Comparison of ENCODE assay signal across 8 cellular contexts in the genomic region with DNA sequence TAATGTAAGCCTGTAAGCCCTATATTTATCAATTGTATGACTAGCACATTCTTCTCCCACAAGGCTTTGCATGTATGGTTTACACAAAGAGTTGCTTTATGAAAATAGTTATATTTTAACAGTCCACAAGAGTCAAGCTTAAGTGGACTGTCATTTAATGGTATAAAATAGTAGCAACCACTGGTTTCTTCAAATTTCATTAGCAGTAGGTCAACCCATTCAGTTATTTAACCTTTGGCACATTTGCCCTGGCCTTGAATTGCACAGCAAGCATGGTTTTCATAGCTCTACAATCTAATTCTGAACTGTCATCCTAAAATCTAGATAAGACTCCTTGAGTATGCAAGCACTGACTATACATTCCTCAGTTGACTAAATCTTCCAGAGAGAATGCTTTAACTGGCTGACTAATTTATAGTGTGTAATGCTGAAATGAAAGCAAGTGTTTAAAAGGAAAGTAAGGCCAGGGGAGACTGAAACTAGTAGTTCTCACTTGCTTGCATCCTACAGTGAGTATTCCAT. TPM values are rescaled to one million over a fixed set of nuclear protein-coding genes. Genes with fewer than 3 reads are reported as not detected.
DNase-seq lines count a peak whose midpoint lies in the region; ATAC-seq and TF ChIP-seq lines count a peak whose summit lies in the region.

No MANE protein-coding gene starts in this region.

- H3K4me1 ChIP-seq in mammary epithelial cell (ENCODE audit: insufficient read depth, low read length) (peaks cover 11% of the 10 kb centered on the region), rectal smooth muscle tissue (ENCODE audit: control insufficient read depth, insufficient read depth, low read length) (peaks cover 12% of the 10 kb centered on the region), neuronal stem cell (ENCODE audit: control insufficient read depth in 2 of 2, insufficient read depth in 1 of 2, low read depth in 1 of 2, low read length in 2 of 2) (peaks cover 5 to 18% of the 10 kb centered on the region in 2 donors)

- H3K9me3 ChIP-seq in mammary epithelial cell (replicated peaks; ENCODE audit: insufficient read depth, low read length) (no peaks in the 10 kb centered on the region), neuronal stem cell (replicated peaks in 1 of 2; ENCODE audit: control insufficient read depth in 2 of 2, insufficient read depth in 1 of 2, low read depth in 1 of 2, low read length in 2 of 2) (peaks cover 0 to 7% of the 10 kb centered on the region in 2 donors)

- no TSS peak for BruUV-seq in mammary epithelial cell (replicated peaks; lab: Mats Ljungman, UMichigan)
- BruUV-seq in MCF 10A (replicated peaks; lab: Mats Ljungman, UMichigan), result no TSS peak

- no peak overlapping the region for H2AK5ac ChIP-seq in neuronal stem cell (ENCODE audit: low read depth, low read length)

- no peaks in the 10 kb centered on the region for H4K20me1 ChIP-seq in mammary epithelial cell (ENCODE audit: insufficient read depth, low read length)

- DNase-seq in mammary epithelial cell, result peak; percentile 56
- DNase-seq in MCF 10A (ENCODE audit: unreplicated experiment), result no peak
- no peak for DNase-seq in activated naive CD8-positive, alpha-beta T cell treated with anti-CD3 and anti-CD28 coated beads, Interleukin-2, amount 50 U/mL, for 24 hours
- DNase-seq in NCI-H510A treated with DMSO at 0.1 percent for 48 hours (lab: John Stamatoyannopoulos, UW), result no peak
- no peak for DNase-seq in neuronal stem cell (ENCODE audit: low spot score)
- DNase-seq in activated effector memory CD4-positive, alpha-beta T cell treated with Interleukin-2 at 50 U/mL for 16 hours, result no peak

- no peaks in the 10 kb centered on the region for H3K9me3 Mint-ChIP-seq in MCF 10A (ENCODE audit: unreplicated experiment)
- H3K9me3 Mint-ChIP-seq in activated naive CD8-positive, alpha-beta T cell treated with anti-CD3 and anti-CD28 coated beads, Interleukin-2, amount 50 U/mL, for 24 hours, result no peaks in the 10 kb centered on the region

- no peak overlapping the region for H2BK12ac ChIP-seq in neuronal stem cell (ENCODE audit: low read length)

- peak; percentile 55 for ATAC-seq in HG03064 (IDR thresholded peaks at IDR 0.05; ENCODE audit: low read depth, unreplicated experiment)
- peak; percentile 70 for ATAC-seq in activated naive CD8-positive, alpha-beta T cell treated with anti-CD3 and anti-CD28 coated beads, Interleukin-2, amount 50 U/mL, for 24 hours

- H3K9ac ChIP-seq in mammary epithelial cell (ENCODE audit: insufficient read depth, low read length), result no peak overlapping the region
- no peak overlapping the region for H3K9ac ChIP-seq in rectal smooth muscle tissue (ENCODE audit: low read length)
- no peak overlapping the region for H3K9ac ChIP-seq in neuronal stem cell (ENCODE audit: low read depth, low read length, poor library complexity)

- H3K4ac ChIP-seq in neuronal stem cell (ENCODE audit: low read length), result no peak overlapping the region

- TF ChIP-seq CTCF in mammary epithelial cell (conservative IDR thresholded peaks at IDR 0.05 in 1 of 2, IDR thresholded peaks at IDR 0.05 in 1 of 2; ENCODE audit: extremely low read depth in 1 of 2, insufficient read depth in 1 of 2, low read depth in 1 of 2, low read length in 2 of 2) (no peak), MCF 10A (IDR thresholded peaks at IDR 0.05; ENCODE audit: unreplicated experiment) (no peak)

- H3K4me1 Mint-ChIP-seq in MCF 10A (ENCODE audit: insufficient read depth, unreplicated experiment), result peaks cover 8% of the 10 kb centered on the region
- H3K4me1 Mint-ChIP-seq in activated naive CD8-positive, alpha-beta T cell treated with anti-CD3 and anti-CD28 coated beads, Interleukin-2, amount 50 U/mL, for 24 hours, result peaks cover 50% of the 10 kb centered on the region

- H3K79me2 ChIP-seq in mammary epithelial cell (ENCODE audit: insufficient read depth, low read length), result no peaks in the 10 kb centered on the region

- H3K18ac ChIP-seq in neuronal stem cell (ENCODE audit: low read length), result no peak overlapping the region

- intact Hi-C loops in mammary epithelial cell (cut with micrococcal nuclease), result no loop called here
- intact Hi-C loops in MCF 10A (cut with micrococcal nuclease), result no loop called here

- H3K4me2 ChIP-seq in mammary epithelial cell (ENCODE audit: insufficient read depth, low read depth, low read length), result no peak overlapping the region
- no peak overlapping the region for H3K4me2 ChIP-seq in neuronal stem cell (ENCODE audit: insufficient read depth, low read length, poor library complexity, severe bottlenecking)

- H3K27me3 ChIP-seq in mammary epithelial cell (ENCODE audit: insufficient read depth, low read length) (no peaks in the 10 kb centered on the region), rectal smooth muscle tissue (ENCODE audit: control insufficient read depth, insufficient read depth, low read length) (no peaks in the 10 kb centered on the region), neuronal stem cell (ENCODE audit: control insufficient read depth in 3 of 3, insufficient read depth in 3 of 3, low read depth in 1 of 3, low read length in 3 of 3) (peaks cover 3 to 40% (median 9%) of the 10 kb centered on the region in 3 experiments)

- H4K8ac ChIP-seq in neuronal stem cell (ENCODE audit: low read depth, low read length), result no peak overlapping the region

- no peak overlapping the region for H3K27ac Mint-ChIP-seq in MCF 10A (ENCODE audit: low read depth, unreplicated experiment)
- peak overlapping the region; percentile 83 for H3K27ac Mint-ChIP-seq in activated naive CD8-positive, alpha-beta T cell treated with anti-CD3 and anti-CD28 coated beads, Interleukin-2, amount 50 U/mL, for 24 hours

- in situ Hi-C loops in mammary epithelial cell (cut with MboI; ENCODE audit: low sequenced_read_pairs in 2 of 2), result no loop called here

- no peak overlapping the region for H4K91ac ChIP-seq in neuronal stem cell (ENCODE audit: low read depth, low read length, poor library complexity)

- H3K27ac ChIP-seq in mammary epithelial cell (ENCODE audit: insufficient read depth, low read depth, low read length) (no peak overlapping the region), rectal smooth muscle tissue (ENCODE audit: low read depth, low read length) (no peak overlapping the region), neuronal stem cell (replicated peaks; ENCODE audit: low read length) (no peak overlapping the region)

- no peak overlapping the region for H3K23ac ChIP-seq in neuronal stem cell (ENCODE audit: low read depth, low read length, poor library complexity)

- no peak overlapping the region for H2BK15ac ChIP-seq in neuronal stem cell (ENCODE audit: low read length)

- H3K79me1 ChIP-seq in neuronal stem cell (ENCODE audit: low read depth, low read length), result no peaks in the 10 kb centered on the region

- POLR2A ChIA-PET in MCF 10A (lab: Yijun Ruan, JAX), result no interaction called here

- H2BK120ac ChIP-seq in neuronal stem cell (ENCODE audit: low read depth, low read length), result no peak overlapping the region

- dilution Hi-C loops in mammary epithelial cell (cut with HindIII; ENCODE audit: low sequenced_read_pairs), result no loop called here

- CTCF ChIA-PET in mammary epithelial cell (lab: Charles Lee; ENCODE audit: low non-redundant PET), result no interaction called here
- CTCF ChIA-PET in MCF 10A (lab: Yijun Ruan, JAX), result no interaction called here

- H3K4me3 Mint-ChIP-seq in MCF 10A (ENCODE audit: unreplicated experiment), result no peak overlapping the region
- H3K4me3 Mint-ChIP-seq in activated naive CD8-positive, alpha-beta T cell treated with anti-CD3 and anti-CD28 coated beads, Interleukin-2, amount 50 U/mL, for 24 hours, result peak overlapping the region; percentile 93

- no peaks in the 10 kb centered on the region for H3K36me3 Mint-ChIP-seq in MCF 10A (ENCODE audit: insufficient read depth, unreplicated experiment)
- H3K36me3 Mint-ChIP-seq in activated naive CD8-positive, alpha-beta T cell treated with anti-CD3 and anti-CD28 coated beads, Interleukin-2, amount 50 U/mL, for 24 hours (ENCODE audit: low read depth), result peaks cover 8% of the 10 kb centered on the region

- H3K27me3 Mint-ChIP-seq in MCF 10A (ENCODE audit: insufficient read depth, unreplicated experiment), result no peaks in the 10 kb centered on the region
- H3K27me3 Mint-ChIP-seq in activated naive CD8-positive, alpha-beta T cell treated with anti-CD3 and anti-CD28 coated beads, Interleukin-2, amount 50 U/mL, for 24 hours, result no peaks in the 10 kb centered on the region

- H2AFZ ChIP-seq in mammary epithelial cell (ENCODE audit: low read depth, low read length), result no peak overlapping the region
- H2AFZ ChIP-seq in neuronal stem cell (ENCODE audit: low read length), result no peak overlapping the region

- no peak overlapping the region for H3K14ac ChIP-seq in neuronal stem cell (ENCODE audit: low read length)

- no peak overlapping the region for H3K4me3 ChIP-seq in mammary epithelial cell (replicated peaks in 1 of 3; ENCODE audit: insufficient read depth in 1 of 3, low read depth in 2 of 3, low read length in 3 of 3)
- peak overlapping the region; percentile 5 for H3K4me3 ChIP-seq in rectal smooth muscle tissue (ENCODE audit: low read length)
- no peak overlapping the region for H3K4me3 ChIP-seq in neuronal stem cell (ENCODE audit: low read length in 2 of 2)

- no peak overlapping the region for H2BK5ac ChIP-seq in neuronal stem cell (ENCODE audit: low read length)

- H3K36me3 ChIP-seq in mammary epithelial cell (ENCODE audit: insufficient read depth, low read length) (no peaks in the 10 kb centered on the region), rectal smooth muscle tissue (ENCODE audit: control insufficient read depth, insufficient read depth, low read length) (no peaks in the 10 kb centered on the region), neuronal stem cell (replicated peaks in 1 of 2; ENCODE audit: control insufficient read depth in 2 of 2, insufficient read depth in 2 of 2, low read length in 2 of 2) (no peaks in the 10 kb centered on the region)

RNA-seq across cellular contexts. Expression of a gene that starts 1.8 kb away (rescaled TPM):
- total RNA-seq in mammary epithelial cell, result 1 to 10 TPM in 1 of 2 donors, under 1 TPM in 1; 0.61 to 7.8 TPM
- polyA plus RNA-seq in mammary epithelial cell, result 0.24 TPM
- polyA minus RNA-seq in mammary epithelial cell, result not detected
- total RNA-seq in MCF 10A (2022), result not detected in 2 replicates
- 0.49 TPM for polyA plus RNA-seq in neuronal stem cell (2013, experiment 1 of 2)
- 0.46 TPM for polyA plus RNA-seq in neuronal stem cell (2013, experiment 2 of 2)
